ENCODE assay signal across 21 cellular contexts in genomic region chr11:23112390-23112789, GRCh38.
DNase-seq lines count a peak whose midpoint lies in the region; ATAC-seq, FAIRE-seq and TF ChIP-seq lines count a peak whose summit lies in the region.
"Had no signal": no experiment of that assay in that cellular context is flagged by ENCODE, and none has a peak within 500 bp of the region (broad histone marks: within the 10 kb centered on the region; RNA-seq: fewer than 3 reads in every experiment).

No MANE protein-coding gene starts in this region.

- TF ChIP-seq POLR2A in IMR-90 (IDR thresholded peaks at IDR 0.05; ENCODE audit: low read depth, low read length) (no peak), GM12878 (IDR thresholded peaks at IDR 0.05; ENCODE audit: low read depth, low read length) (no peak)

- H3K9me3 Mint-ChIP-seq in neural progenitor cell: peaks cover 6% of the 10 kb centered on the region

- H3K36me3 ChIP-seq in IMR-90 (ENCODE audit: control insufficient read depth, insufficient read depth, low read length) (no peaks in the 10 kb centered on the region), GM12878 (ENCODE audit: control insufficient read depth in 2 of 2, insufficient read depth in 2 of 2, low read length in 1 of 2) (no peaks in the 10 kb centered on the region), neural progenitor cell (peaks cover 3% of the 10 kb centered on the region)
- H3K36me3 ChIP-seq: HAP-1, MG63 had no signal

- ATAC-seq in IMR-90 (ENCODE audit: low read depth) (no peak), GM12878 (peak; percentile 37), GM19324 (IDR thresholded peaks at IDR 0.05; ENCODE audit: low FRiP score, unreplicated experiment) (no peak)
- ATAC-seq: Right ventricle myocardium inferior, T-cell had no signal

- H3K9me3 ChIP-seq in IMR-90 (ENCODE audit: control insufficient read depth, insufficient read depth, low read length) (no peaks in the 10 kb centered on the region; the same call in none of the 2 replicates), GM12878 (replicated peaks; ENCODE audit: control insufficient read depth, insufficient read depth, low read length) (no peaks in the 10 kb centered on the region), neural progenitor cell (ENCODE audit: low read depth) (no peaks in the 10 kb centered on the region)
- H3K9me3 ChIP-seq: Caco-2, HAP-1, MG63 had no signal

- no peaks in the 10 kb centered on the region for H3F3A ChIP-seq in neural progenitor cell (ENCODE audit: low read depth)

- no peak overlapping the region for H3K27ac Mint-ChIP-seq in neural progenitor cell
- H3K27ac Mint-ChIP-seq: CD14-positive monocyte, IgD-negative memory B cell, T-cell had no signal

- TF ChIP-seq CTCF in IMR-90 (conservative IDR thresholded peaks at IDR 0.05; ENCODE audit: low read depth, low read length) (no peak), GM12878 (IDR thresholded peaks at IDR 0.05 in 2 of 3, conservative IDR thresholded peaks at IDR 0.05 in 1 of 3; ENCODE audit: control insufficient read depth in 2 of 3, extremely low read depth in 1 of 3, insufficient read depth in 1 of 3, low read depth in 3 of 3, low read length in 3 of 3) (no peak), neural progenitor cell (IDR thresholded peaks at IDR 0.05) (no peak)

- peak overlapping the region; percentile 87; the same call in 1 of the 2 replicates for H4K91ac ChIP-seq in IMR-90 (ENCODE audit: insufficient read depth, low read depth, low read length)

- H3K4me3 ChIP-seq in IMR-90 (ENCODE audit: insufficient read depth, low read depth, low read length): no peak overlapping the region
- no peak overlapping the region for H3K4me3 ChIP-seq in GM12878
- H3K4me3 ChIP-seq in neural progenitor cell: no peak overlapping the region
- H3K4me3 ChIP-seq: HAP-1, MG63, SK-N-MC had no signal

- H3K36me3 Mint-ChIP-seq in neural progenitor cell: no peaks in the 10 kb centered on the region
- H3K36me3 Mint-ChIP-seq: CD14-positive monocyte, IgD-negative memory B cell, T-cell had no signal

- H3K9ac ChIP-seq in IMR-90 (ENCODE audit: low read depth, low read length): peak overlapping the region; percentile 37; the same call in 1 of the 2 replicates
- no peak overlapping the region for H3K9ac ChIP-seq in GM12878 (ENCODE audit: control insufficient read depth, insufficient read depth, low read length)
- H3K9ac ChIP-seq in neural progenitor cell: no peak overlapping the region

- H3K79me2 ChIP-seq in GM12878 (ENCODE audit: control insufficient read depth, insufficient read depth, low read length): no peaks in the 10 kb centered on the region
- no peaks in the 10 kb centered on the region for H3K79me2 ChIP-seq in neural progenitor cell (ENCODE audit: low read depth)

- peak overlapping the region; percentile 82 for H2BK20ac ChIP-seq in IMR-90 (ENCODE audit: low read depth, low read length)

- intact Hi-C loops in IMR-90 (cut with micrococcal nuclease) (loop anchor here (2.0 to 10.0 kb wide), 7 partner anchors 92 to 1274 kb away; no protein-coding TSS in a partner anchor), GM12878 (cut with micrococcal nuclease; ENCODE audit: unreplicated experiment) (loop anchor here (2.0 to 5.0 kb wide), 3 partner anchors 92 to 430 kb away; no protein-coding TSS in a partner anchor)

- H3K14ac ChIP-seq in IMR-90 (replicated peaks; ENCODE audit: low read depth, low read length): 0 out of 2 replicates have a peak overlapping the region, but pooled peaks have one; percentile 38

- H3K4me1 ChIP-seq in IMR-90 (ENCODE audit: control insufficient read depth, insufficient read depth, low read length) (peaks cover 9% of the 10 kb centered on the region), GM12878 (ENCODE audit: control insufficient read depth, insufficient read depth, low read length) (no peaks in the 10 kb centered on the region), neural progenitor cell (no peaks in the 10 kb centered on the region)
- H3K4me1 ChIP-seq: Caco-2, HAP-1 had no signal

- peaks cover 13% of the 10 kb centered on the region for H3K4me1 Mint-ChIP-seq in neural progenitor cell
- H3K4me1 Mint-ChIP-seq: CD14-positive monocyte, T-cell had no signal

- H3K18ac ChIP-seq in IMR-90 (ENCODE audit: low read depth, low read length): peak overlapping the region; percentile 79

- POLR2A ChIA-PET in IMR-90 (lab: Charles Lee; ENCODE audit: unreplicated experiment): no interaction called here
- POLR2A ChIA-PET in GM12878 (lab: Charles Lee): interaction anchor here (0.8 to 1.7 kb wide), 4 partner anchors 14 to 90 kb away, joined by 3 to 5 read pairs (median 4); no protein-coding TSS in a partner anchor

- H3K27me3 ChIP-seq in IMR-90 (ENCODE audit: control insufficient read depth, insufficient read depth, low read length): no peaks in the 10 kb centered on the region
- H3K27me3 ChIP-seq in GM12878 (replicated peaks in 1 of 2; ENCODE audit: control insufficient read depth in 2 of 2, insufficient read depth in 2 of 2, low read length in 1 of 2): no peaks in the 10 kb centered on the region
- no peaks in the 10 kb centered on the region for H3K27me3 ChIP-seq in neural progenitor cell
- H3K27me3 ChIP-seq: MG63 had no signal

- CTCF ChIA-PET in IMR-90 (lab: Yijun Ruan, JAX): interaction anchor here (0.8 to 1.6 kb wide), 3 partner anchors 236 to 791 kb away, joined by 3 to 4 read pairs (median 3); no protein-coding TSS in a partner anchor
- CTCF ChIA-PET in GM12878 (lab: Yijun Ruan, JAX): interaction anchor here (0.6 to 8.3 kb wide), 19 partner anchors 12 to 1274 kb away, joined by 3 to 141 read pairs (median 9); no protein-coding TSS in a partner anchor

- no peak for TF ChIP-seq EP300 in GM12878 (IDR thresholded peaks at IDR 0.05; ENCODE audit: borderline replicate concordance in 1 of 2, control insufficient read depth in 1 of 2, low read depth in 2 of 2, low read length in 2 of 2)

- DNase-seq in DMS53 (lab: John Stamatoyannopoulos, UW) (peak; percentile 35), IMR-90 (no peak), GM12878 (ENCODE audit: low read depth, low spot score) (no peak), neural progenitor cell (ENCODE audit: low spot score) (peak; percentile 3), nucleus accumbens (lab: John Stamatoyannopoulos, UW) (no peak), OCI-M2 (lab: John Stamatoyannopoulos, UW; ENCODE audit: unreplicated experiment) (no peak)
- DNase-seq: AML-193, Kasumi-1, NCI-H1048, T-cell, T-helper 9 cell had no signal

- WGBS in IMR-90 (ENCODE audit: extremely low coverage in 2 of 2, insufficient read length in 1 of 2), 2 experiments: no CpG with 5 or more reads among the region's 4 CpGs
- 35% methylated on average over 4 of the region's 4 CpGs for WGBS in GM12878 (ENCODE audit: insufficient coverage, insufficient replicate concordance, low lambda C conversion rate, missing lambda C conversion rate)

- H3K9me1 ChIP-seq in IMR-90 (ENCODE audit: insufficient read depth, low read length): 0 out of 2 replicates have a peak, but pooled peaks cover 5% of the 10 kb centered on the region

- H3K27ac ChIP-seq in IMR-90 (ENCODE audit: insufficient read depth, low read length) (peak overlapping the region; percentile 4; the same call in 1 of the 2 replicates), GM12878 (ENCODE audit: control insufficient read depth, insufficient read depth) (no peak overlapping the region), neural progenitor cell (no peak overlapping the region)
- H3K27ac ChIP-seq: HL-60, SK-N-MC had no signal

- peak overlapping the region; percentile 76; the same call in 2 of the 3 replicates for H2BK15ac ChIP-seq in IMR-90 (ENCODE audit: low read depth, low read length)

- H4K20me1 ChIP-seq in IMR-90 (ENCODE audit: insufficient read depth, low read length): no peaks in the 10 kb centered on the region
- no peaks in the 10 kb centered on the region for H4K20me1 ChIP-seq in GM12878 (ENCODE audit: control insufficient read depth, insufficient read depth)
- H4K20me1 ChIP-seq in neural progenitor cell (ENCODE audit: low read depth): no peaks in the 10 kb centered on the region

- H3K4me2 ChIP-seq in IMR-90 (ENCODE audit: low read depth, low read length) (no peak overlapping the region), GM12878 (ENCODE audit: control insufficient read depth, insufficient read depth) (no peak overlapping the region), neural progenitor cell (no peak overlapping the region)

- H2AK5ac ChIP-seq in IMR-90 (ENCODE audit: low read depth, low read length): peak overlapping the region; percentile 47; the same call in 1 of the 2 replicates

- peak overlapping the region in 1 of 2 experiments; percentile 59; a peak in 2 of 4 replicates for H4K8ac ChIP-seq in IMR-90 (ENCODE audit: low read depth in 2 of 2, low read length in 2 of 2)

- BruUV-seq in IMR-90 (replicated peaks; lab: Mats Ljungman, UMichigan): no TSS peak
- BruUV-seq in GM12878 (replicated peaks; lab: Mats Ljungman, UMichigan): no TSS peak

- dilution Hi-C loops in IMR-90 (cut with HindIII; ENCODE audit: low sequenced_read_pairs, unreplicated experiment): no loop called here

- peak overlapping the region; percentile 81 for H4K5ac ChIP-seq in IMR-90 (ENCODE audit: low read depth, low read length)

- H2BK5ac ChIP-seq in IMR-90 (ENCODE audit: low read depth, low read length, poor library complexity, severe bottlenecking): no peak overlapping the region

- peak overlapping the region; percentile 87 for H2BK120ac ChIP-seq in IMR-90 (ENCODE audit: low read depth, low read length)

- SMC1A ChIA-PET in GM12878 (lab: Charles Lee; ENCODE audit: uncharacterized antibody, unreplicated experiment): interaction anchor here (0.7 to 8.4 kb wide), 21 partner anchors 15 to 442 kb away, joined by 3 to 123 read pairs (median 7); no protein-coding TSS in a partner anchor

- H3K56ac ChIP-seq in IMR-90 (ENCODE audit: extremely low read depth, insufficient read depth, low read length): no peak overlapping the region

- in situ Hi-C loops in IMR-90 (cut with MboI; ENCODE audit: low sequenced_read_pairs) (loop anchor here (5.0 to 25.0 kb wide), 3 partner anchors 88 to 1275 kb away; no protein-coding TSS in a partner anchor), GM12878 (cut with MboI) (no loop called here)

- no peak for FAIRE-seq in GM12878 (lab: Jason Lieb, UNC)
- FAIRE-seq: RCC 7860 had no signal

- H2AK9ac ChIP-seq in IMR-90 (replicated peaks; ENCODE audit: low read depth, low read length, poor library complexity): no peak overlapping the region

- peak overlapping the region; percentile 80 for H3K4ac ChIP-seq in IMR-90 (ENCODE audit: low read depth, low read length)

- H3K79me1 ChIP-seq in IMR-90 (ENCODE audit: low read depth in 1 of 2, low read length in 2 of 2): no peaks in the 10 kb centered on the region

- H3K4me3 Mint-ChIP-seq in neural progenitor cell: no peak overlapping the region
- H3K4me3 Mint-ChIP-seq: CD14-positive monocyte, T-cell had no signal

- TF ChIP-seq RAD21 in IMR-90 (IDR thresholded peaks at IDR 0.05; ENCODE audit: low read length) (no peak), GM12878 (IDR thresholded peaks at IDR 0.05; ENCODE audit: insufficient read depth, low read depth, low read length) (no peak)

- no peak overlapping the region for H2AFZ ChIP-seq in IMR-90 (replicated peaks; ENCODE audit: low read length, poor library complexity)
- no peak overlapping the region for H2AFZ ChIP-seq in GM12878 (ENCODE audit: control insufficient read depth, low read depth, low read length)
- peak overlapping the region; percentile 74 for H2AFZ ChIP-seq in neural progenitor cell (replicated peaks)

- H3K27me3 Mint-ChIP-seq in neural progenitor cell (ENCODE audit: insufficient read depth, low read depth): no peaks in the 10 kb centered on the region
- H3K27me3 Mint-ChIP-seq: IgD-negative memory B cell, T-cell had no signal

- H3K23ac ChIP-seq in IMR-90 (ENCODE audit: low read depth, low read length): no peak overlapping the region

- RAD21 ChIA-PET in GM12878 (lab: Charles Lee; ENCODE audit: unreplicated experiment): interaction anchor here (0.9 to 7.8 kb wide), 9 partner anchors 15 to 427 kb away, joined by 3 to 125 read pairs (median 14); no protein-coding TSS in a partner anchor

Comparison
In these comparisons a context has a peak if more than half of its experiments do, and no peak if none do; other contexts are left out.
1. DNase-seq: peak in DMS53 (single experiment) and neural progenitor cell (single experiment); none in IMR-90 (single experiment), GM12878 (single experiment), nucleus accumbens (0 of 56) and OCI-M2 (single experiment).